In genomic region chr10:109852004-109852717, GRCh38 we compare ENCODE assay signal across 8 cellular contexts.
DNase-seq lines count a peak whose midpoint lies in the region; ATAC-seq and TF ChIP-seq lines count a peak whose summit lies in the region.

No MANE protein-coding gene starts in this region.

- H3K79me2 ChIP-seq in GM23248 (ENCODE audit: insufficient read depth) = no peaks in the 10 kb centered on the region

- no peaks in the 10 kb centered on the region for H3K9me3 Mint-ChIP-seq in activated naive CD4-positive, alpha-beta T cell treated with anti-CD3 and anti-CD28 coated beads for 36 hours

- no peak overlapping the region for H3K4me3 Mint-ChIP-seq in activated naive CD4-positive, alpha-beta T cell treated with anti-CD3 and anti-CD28 coated beads for 36 hours

- CTCF ChIA-PET in activated naive CD4-positive, alpha-beta T cell treated with anti-CD3 and anti-CD28 coated beads for 36 hours (lab: Charles Lee) = interaction anchor here (0.6 to 2.1 kb wide), 8 partner anchors 7 to 456 kb away, joined by 3 to 11 read pairs (median 4); no protein-coding TSS in a partner anchor

- no peaks in the 10 kb centered on the region for H3F3A ChIP-seq in GM23248 (ENCODE audit: insufficient read depth)

- peak; percentile 94 for ATAC-seq in upper lobe of right lung

- TF ChIP-seq CTCF in upper lobe of right lung (IDR thresholded peaks at IDR 0.05) = peak; percentile 97

- H3K9me2 ChIP-seq in GM23248 (ENCODE audit: insufficient read depth) = no peaks in the 10 kb centered on the region

- H3K4me2 ChIP-seq in GM23248 (ENCODE audit: unreplicated experiment) = no peak overlapping the region

- H3K36me3 Mint-ChIP-seq in activated naive CD4-positive, alpha-beta T cell treated with anti-CD3 and anti-CD28 coated beads for 36 hours (ENCODE audit: low read depth) = no peaks in the 10 kb centered on the region

- no peak overlapping the region for H3K9ac ChIP-seq in GM23248

- no peaks in the 10 kb centered on the region for H4K20me1 ChIP-seq in GM23248 (ENCODE audit: insufficient read depth)

- in situ Hi-C loops in GM23248 (cut with MboI) (no loop called here), SK-MEL-5 (cut with HindIII; ENCODE audit: low pct_unique_long_range_greater_than_20kb, low sequenced_read_pairs) (no loop called here)

- no peak overlapping the region for H3K27ac ChIP-seq in GM23248
- H3K27ac ChIP-seq in upper lobe of right lung = no peak overlapping the region

- no peak overlapping the region for H2AFZ ChIP-seq in GM23248

- H3K27me3 ChIP-seq in GM23248 (replicated peaks; ENCODE audit: insufficient read depth) = no peaks in the 10 kb centered on the region
- no peaks in the 10 kb centered on the region for H3K27me3 ChIP-seq in upper lobe of right lung

- H3K9me3 ChIP-seq in GM23248 (ENCODE audit: low read depth) (no peaks in the 10 kb centered on the region), upper lobe of right lung (no peaks in the 10 kb centered on the region)

- DNase-seq in GDM1 (lab: John Stamatoyannopoulos, UW) (peak; percentile 38), GM23248 (peak; percentile 86), LHCN-M2 (ENCODE audit: low read depth) (peak; percentile 71), SK-MEL-5 (ENCODE audit: low read depth, low spot score) (peak; percentile 80), glomerular visceral epithelial cell (ENCODE audit: extremely low spot score) (peak; percentile 70), posterior cingulate gyrus (peak; percentile 66 to 97 (median 86)), upper lobe of right lung (peak; percentile 83)
- peak; percentile 87 for DNase-seq in activated naive CD4-positive, alpha-beta T cell treated with anti-CD3 and anti-CD28 coated beads for 36 hours

- intact Hi-C loops in activated naive CD4-positive, alpha-beta T cell treated with anti-CD3 and anti-CD28 coated beads for 36 hours (cut with micrococcal nuclease) = loop anchor here (5.0 kb wide), 2 partner anchors 80 to 1305 kb away; no protein-coding TSS in a partner anchor
- intact Hi-C loops in posterior cingulate gyrus (cut with DNase I) = no loop called here
- intact Hi-C loops in upper lobe of right lung (cut with DNase I) = no loop called here

- no peaks in the 10 kb centered on the region for H3K27me3 Mint-ChIP-seq in activated naive CD4-positive, alpha-beta T cell treated with anti-CD3 and anti-CD28 coated beads for 36 hours (ENCODE audit: low read depth)

- H3K4me3 ChIP-seq in GM23248 = no peak overlapping the region
- H3K4me3 ChIP-seq in upper lobe of right lung = no peak overlapping the region

- WGBS in GM23248 (ENCODE audit: low coverage in 1 of 2, low lambda C conversion rate in 2 of 2, missing lambda C conversion rate in 2 of 2), 2 experiments = 21% methylated on average over 15 of the region's 15 CpGs

- H3K4me1 Mint-ChIP-seq in activated naive CD4-positive, alpha-beta T cell treated with anti-CD3 and anti-CD28 coated beads for 36 hours (ENCODE audit: low read depth) = peaks cover 14% of the 10 kb centered on the region

- no peak overlapping the region for H3K27ac Mint-ChIP-seq in activated naive CD4-positive, alpha-beta T cell treated with anti-CD3 and anti-CD28 coated beads for 36 hours

- no peaks in the 10 kb centered on the region for H3K36me3 ChIP-seq in GM23248 (ENCODE audit: low read depth)
- H3K36me3 ChIP-seq in upper lobe of right lung = no peaks in the 10 kb centered on the region

- no peaks in the 10 kb centered on the region for H3K4me1 ChIP-seq in GM23248 (ENCODE audit: insufficient read depth)
- peaks cover 6% of the 10 kb centered on the region for H3K4me1 ChIP-seq in upper lobe of right lung
